Comparison of ENCODE assay signal across 8 cellular contexts in genomic region chr13:44577236-44578063, GRCh38. TPM values are rescaled to one million over a fixed set of nuclear protein-coding genes. Genes with fewer than 3 reads are reported as not detected.
DNase-seq lines count a peak whose midpoint lies in the region; ATAC-seq, FAIRE-seq and TF ChIP-seq lines count a peak whose summit lies in the region.

No MANE protein-coding gene starts in this region.

- H3K9me3 ChIP-seq in kidney (ENCODE audit: control insufficient read depth in 1 of 2, low read length in 2 of 2): no peaks in the 10 kb centered on the region

- TF ChIP-seq CTCF in AG09319 (IDR thresholded peaks at IDR 0.05; ENCODE audit: low read depth, low read length) (no peak), kidney (IDR thresholded peaks at IDR 0.05; ENCODE audit: borderline replicate concordance, extremely low read depth, insufficient read depth) (no peak)

- intact Hi-C loops in kidney (cut with DNase I): no loop called here

- H3K4me3 ChIP-seq in kidney (ENCODE audit: low read length in 2 of 2): peak overlapping the region; percentile 61 to 85

- peak; percentile 57 for ATAC-seq in GM19035 (IDR thresholded peaks at IDR 0.05; ENCODE audit: unreplicated experiment)
- ATAC-seq in HG03342 (IDR thresholded peaks at IDR 0.05; ENCODE audit: unreplicated experiment): peak; percentile 58

- H3K27ac ChIP-seq in kidney (ENCODE audit: low read depth in 2 of 2, low read length in 2 of 2): peak overlapping the region; percentile 97

- H3K36me3 ChIP-seq in kidney (ENCODE audit: control insufficient read depth in 1 of 2, insufficient read depth in 2 of 2, low read length in 2 of 2): no peaks in the 10 kb centered on the region

- peak; percentile 95 for DNase-seq in AG09319 (ENCODE audit: extremely low read depth, low read depth)
- peak; percentile 88 to 97 for DNase-seq in NCI-H446 (lab: John Stamatoyannopoulos, UW)
- peak; percentile 95 for DNase-seq in activated CD4-positive, CD25-positive, alpha-beta regulatory T cell treated with anti-CD3 and anti-CD28 coated beads, Interleukin-2, amount 50 U/mL, for 72 hours
- DNase-seq in cerebellar nuclear complex (lab: John Stamatoyannopoulos, UW): peak; percentile 41 to 82
- DNase-seq in kidney: peak; percentile 99
- DNase-seq in stimulated activated CD4-positive, alpha-beta T cell treated with anti-CD3 and anti-CD28 coated beads, Interleukin-15, amount 100 ng/mL, for 1 hour (ENCODE audit: low read depth in 1 of 2, low spot score in 1 of 2): peak; percentile 91 to 94

- peaks cover 20 to 29% of the 10 kb centered on the region in 2 donors for H3K4me1 ChIP-seq in kidney (ENCODE audit: control insufficient read depth in 1 of 2, insufficient read depth in 1 of 2, low read depth in 1 of 2, low read length in 2 of 2)

- FAIRE-seq in kidney (lab: Jason Lieb, UNC): no peak

- H3K9ac ChIP-seq in kidney (ENCODE audit: low read length in 2 of 2): peak overlapping the region; percentile 90 to 93

RNA-seq across cellular contexts. Expression of gene TSC22D1, which starts 1.3 kb away (rescaled TPM):
- total RNA-seq in kidney: 349 TPM
- 163 TPM for polyA plus RNA-seq in kidney (ENCODE audit: insufficient read depth, low read depth, low replicate concordance)

Comparison
In these comparisons a context has a peak if more than half of its experiments do, and no peak if none do; other contexts are left out.
1. Peak in every context shown above with its lines: DNase-seq, ATAC-seq, H3K4me3 ChIP-seq and H3K27ac ChIP-seq.